ENCODE assay signal across 21 cellular contexts in the genomic region with DNA sequence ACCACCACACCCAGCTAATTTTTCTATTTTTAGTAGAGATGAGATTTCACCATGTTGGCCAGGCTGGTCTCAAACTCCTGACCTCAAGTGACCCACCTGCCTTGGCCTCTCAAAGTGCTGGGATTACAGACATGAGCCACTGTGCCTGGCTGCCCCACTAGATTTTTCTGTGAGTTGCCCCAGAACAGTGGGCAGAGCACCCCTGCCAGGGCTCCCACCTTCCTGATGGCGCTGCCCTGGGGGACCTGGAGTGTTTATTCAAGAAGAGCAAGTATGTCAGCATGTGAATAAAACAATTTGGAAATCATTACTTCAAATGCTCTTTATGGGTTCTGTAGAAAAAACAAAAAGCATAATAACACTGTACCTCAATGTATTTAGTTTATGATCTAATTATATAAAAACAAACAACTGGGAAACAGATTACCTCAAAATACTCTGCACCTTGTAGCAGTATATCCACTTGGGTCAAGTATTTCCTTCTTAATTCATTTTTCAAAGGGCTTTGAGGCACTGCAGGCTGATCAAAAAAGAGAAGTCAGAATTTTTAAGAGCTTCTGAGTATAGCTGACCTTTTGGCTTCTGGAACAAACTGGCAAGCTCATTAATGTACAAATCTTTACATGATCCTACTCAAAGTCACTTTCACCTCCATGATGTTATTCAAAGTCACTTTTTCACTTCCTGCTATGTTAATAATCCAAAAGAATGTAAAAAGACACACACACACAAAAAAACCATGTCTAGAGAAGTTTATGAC. TPM values are rescaled to one million over a fixed set of nuclear protein-coding genes. Genes with fewer than 3 reads are reported as not detected.
"Had no signal": no experiment of that assay in that cellular context is flagged by ENCODE, and none has a peak within 500 bp of the region (broad histone marks: within the 10 kb centered on the region; RNA-seq: fewer than 3 reads in every experiment).

No MANE protein-coding gene starts in this region.

- H3K4me1 ChIP-seq: ascending aorta, foreskin keratinocyte, suprapubic skin had no signal

- H3K36me3 ChIP-seq: ascending aorta, suprapubic skin had no signal

- DNase-seq: activated CD4-positive, alpha-beta memory T cell treated with anti-CD3 and anti-CD28 coated beads for 36 hours; activated CD4-positive, CD25-positive, alpha-beta regulatory T cell treated with anti-CD3 and anti-CD28 coated beads, Interleukin-2, amount 50 U/mL, for 72 hours; activated effector memory CD4-positive, alpha-beta T cell treated with Interleukin-2 at 50 U/mL for 16 hours; activated naive CD4-positive, alpha-beta T cell treated with anti-CD3 and anti-CD28 coated beads, Interleukin-2, amount 50 U/mL, for 16 hours; activated T-cell treated with anti-CD3 and anti-CD28 coated beads, Interleukin-2, amount 50 U/mL, for 4 hours; cerebellar nuclear complex; dermis blood vessel endothelial cell; effector memory CD4-positive, alpha-beta T cell; foreskin keratinocyte; glutamatergic neuron; hypothalamus; posterior cingulate gyrus; stimulated activated naive CD8-positive, alpha-beta T cell treated with anti-CD3 and anti-CD28 coated beads, Interleukin-15, amount 100 ng/mL, for 72 hours; T-helper 2 cell; trophoblast cell had no signal

- H3K27ac ChIP-seq: ascending aorta, foreskin keratinocyte, neutrophil, suprapubic skin, VCaP had no signal

- ATAC-seq: activated T-cell treated with anti-CD3 and anti-CD28 coated beads, Interleukin-2, amount 50 U/mL, for 4 hours; foreskin keratinocyte; natural killer cell treated with Interleukin-12 subunit alpha and Interleukin-12 subunit beta and Interleukin-15 and Interleukin-18, amount 100 ng/mL, for 72 hours; stimulated activated naive CD8-positive, alpha-beta T cell treated with anti-CD3 and anti-CD28 coated beads, Interleukin-15, amount 100 ng/mL, for 72 hours had no signal

- H3K27me3 ChIP-seq: ascending aorta, foreskin keratinocyte, neutrophil, suprapubic skin had no signal

- H3K9me3 ChIP-seq: ascending aorta, neutrophil, suprapubic skin had no signal

- H3K4me3 ChIP-seq: ascending aorta, lung, suprapubic skin had no signal

RNA-seq across cellular contexts. Expression of a gene that starts 8.9 kb away (rescaled TPM):
- total RNA-seq: ascending aorta had no signal
